Comparison of ENCODE assay signal across 1 cellular context in the genomic region with DNA sequence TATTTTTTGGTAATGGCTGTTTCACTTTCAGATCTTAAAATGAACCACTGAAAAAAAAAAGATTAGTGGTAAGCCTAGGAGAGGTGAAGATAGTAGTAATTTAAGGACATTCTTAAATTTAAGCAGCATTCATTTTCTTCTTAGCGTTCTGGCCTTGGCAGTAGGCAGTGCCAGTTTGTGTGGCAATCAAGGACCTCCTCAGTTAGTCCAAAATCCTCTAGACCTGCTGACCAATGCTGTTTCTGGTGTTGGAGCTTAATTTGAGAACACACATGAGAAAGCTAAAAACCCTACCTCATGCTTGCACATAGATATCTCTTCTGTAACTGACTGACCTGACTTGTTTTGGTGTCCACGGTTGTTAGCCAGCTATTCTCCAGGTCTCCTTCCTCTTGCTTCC.
TF ChIP-seq lines count a peak whose summit lies in the region.

No MANE protein-coding gene starts in this region.

TF ChIP-seq in IMR-90, 13 proteins besides CTCF, POLR2A, EP300 and RAD21:
- no peak for TF ChIP-seq BHLHE40 (IDR thresholded peaks at IDR 0.05; ENCODE audit: low read depth, low read length)
- TF ChIP-seq SMC3 (IDR thresholded peaks at IDR 0.05; ENCODE audit: low read depth, low read length) = no peak
- no peak for TF ChIP-seq FOS (IDR thresholded peaks at IDR 0.05; ENCODE audit: low read depth, low read length)
- no peak for TF ChIP-seq RCOR1 (IDR thresholded peaks at IDR 0.05; ENCODE audit: insufficient replicate concordance, low read length)
- TF ChIP-seq MXI1 (IDR thresholded peaks at IDR 0.05; ENCODE audit: borderline replicate concordance, low read depth, low read length) = no peak
- no peak for TF ChIP-seq NFE2L2 (IDR thresholded peaks at IDR 0.05; ENCODE audit: low read depth, low read length)
- TF ChIP-seq, protein P1, sequence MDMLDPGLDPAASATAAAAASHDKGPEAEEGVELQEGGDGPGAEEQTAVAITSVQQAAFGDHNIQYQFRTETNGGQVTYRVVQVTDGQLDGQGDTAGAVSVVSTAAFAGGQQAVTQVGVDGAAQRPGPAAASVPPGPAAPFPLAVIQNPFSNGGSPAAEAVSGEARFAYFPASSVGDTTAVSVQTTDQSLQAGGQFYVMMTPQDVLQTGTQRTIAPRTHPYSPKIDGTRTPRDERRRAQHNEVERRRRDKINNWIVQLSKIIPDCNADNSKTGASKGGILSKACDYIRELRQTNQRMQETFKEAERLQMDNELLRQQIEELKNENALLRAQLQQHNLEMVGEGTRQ (IDR thresholded peaks at IDR 0.05; ENCODE audit: low read depth, low read length) = no peak
- TF ChIP-seq RFX5 (IDR thresholded peaks at IDR 0.05; ENCODE audit: low read depth, low read length) = no peak
- no peak for TF ChIP-seq MAZ (IDR thresholded peaks at IDR 0.05; ENCODE audit: borderline replicate concordance, low read depth, low read length)
- no peak for TF ChIP-seq CEBPB (IDR thresholded peaks at IDR 0.05; ENCODE audit: low read depth, low read length)
- no peak for TF ChIP-seq MAFK (IDR thresholded peaks at IDR 0.05; ENCODE audit: low read depth, low read length)
